ENCODE assay signal across 8 cellular contexts in genomic region chr2:178413472-178414265, GRCh38. TPM values are rescaled to one million over a fixed set of nuclear protein-coding genes. Genes with fewer than 3 reads are reported as not detected.
DNase-seq lines count a peak whose midpoint lies in the region; ATAC-seq, FAIRE-seq and TF ChIP-seq lines count a peak whose summit lies in the region.

No MANE protein-coding gene starts in this region.

- no peak for FAIRE-seq in urothelium cell line (lab: Jason Lieb, UNC)

- H3K27me3 ChIP-seq in right cardiac atrium (ENCODE audit: control insufficient read depth, insufficient read depth) = no peaks in the 10 kb centered on the region

- intact Hi-C loops in right cardiac atrium (cut with DNase I) = loop anchor here in 2 of 4 donors (5.0 to 10.0 kb wide), 2 partner anchors 299 to 301 kb away; partner anchors contain the start of gene RBM45 (in 2 of the 2)

- peak overlapping the region; percentile 95 for H3K27ac ChIP-seq in right cardiac atrium (ENCODE audit: low read length)

- no peaks in the 10 kb centered on the region for H3K9me3 ChIP-seq in T-helper 17 cell (ENCODE audit: control insufficient read depth, low read length, poor library complexity, severe bottlenecking)
- no peaks in the 10 kb centered on the region for H3K9me3 ChIP-seq in right cardiac atrium (ENCODE audit: control insufficient read depth, low read length)

- H3K4me1 ChIP-seq in right cardiac atrium (ENCODE audit: control insufficient read depth, insufficient read depth, low read length) = no peaks in the 10 kb centered on the region

- under 1% methylated on average over 45 of the region's 45 CpGs for WGBS in right cardiac atrium

- peaks cover 22% of the 10 kb centered on the region for H3K4me1 Mint-ChIP-seq in T-helper 17 cell

- H3K4me3 ChIP-seq in GM12865 (ENCODE audit: low read depth, low read length) = peak overlapping the region; percentile 95
- H3K4me3 ChIP-seq in right cardiac atrium (ENCODE audit: low read length) = peak overlapping the region; percentile 91

- peak overlapping the region; percentile 96 for H3K27ac Mint-ChIP-seq in T-helper 17 cell

- peak overlapping the region; percentile 94 for H3K4me3 Mint-ChIP-seq in T-helper 17 cell

- peak; percentile 84 for ATAC-seq in HG02642 (IDR thresholded peaks at IDR 0.05; ENCODE audit: poor library complexity, unreplicated experiment)
- ATAC-seq in T-helper 17 cell = peak; percentile 86
- ATAC-seq in right cardiac atrium = peak; percentile 92 to 93

- H3K36me3 Mint-ChIP-seq in T-helper 17 cell (ENCODE audit: low read depth) = no peaks in the 10 kb centered on the region

- DNase-seq in GM12865 (ENCODE audit: low read depth) (peak; percentile 92), NCI-H1105 (lab: John Stamatoyannopoulos, UW) (peak; percentile 75), T-helper 17 cell (peak; percentile 52 to 62 (median 57)), amygdala (lab: John Stamatoyannopoulos, UW) (peak in 49 of 56 donors; percentile 8 to 74 (median 41)), right cardiac atrium (peak; percentile 80 to 92 (median 89)), pulmonary artery endothelial cell (ENCODE audit: low read depth, low spot score) (peak; percentile 22), urothelium cell line (ENCODE audit: low spot score) (peak; percentile 74)

- no peaks in the 10 kb centered on the region for H3K27me3 Mint-ChIP-seq in T-helper 17 cell

- no peak for TF ChIP-seq CTCF in GM12865 (IDR thresholded peaks at IDR 0.05; ENCODE audit: insufficient read depth, low read depth, low read length, missing control alignments)

RNA-seq across cellular contexts. Expression of gene PRKRA, which starts 37.3 kb away (rescaled TPM):
- total RNA-seq in T-helper 17 cell (100 to 1,000 TPM; 110 to 119 TPM), right cardiac atrium (10 to 100 TPM; 36.6 to 43.9 (median 37.8) TPM), pulmonary artery endothelial cell (34.1 and 55.1 TPM in 2 replicates)
- polyA plus RNA-seq in right cardiac atrium = 35.5 TPM

RNA-seq across cellular contexts. Expression of gene PJVK, which starts 37.5 kb away (rescaled TPM):
- total RNA-seq in T-helper 17 cell (1 to 10 TPM; 3.8 to 6.1 TPM), right cardiac atrium (1 to 10 TPM; 1.9 to 2.4 (median 2.0) TPM), pulmonary artery endothelial cell (0.46 and 1.3 TPM in 2 replicates)
- 2.0 TPM for polyA plus RNA-seq in right cardiac atrium

Comparison
In these comparisons a context has a peak if more than half of its experiments do, and no peak if none do; other contexts are left out.
1. Peak in every context shown above with its lines: DNase-seq, ATAC-seq, H3K4me3 ChIP-seq and H3K27ac ChIP-seq.
2. DNase-seq: peak in every context shown above with its lines; median percentile 92 in GM12865; 89 in right cardiac atrium; 75 in NCI-H1105; 74 in urothelium cell line; 57 in T-helper 17 cell; 41 in amygdala; 22 in pulmonary artery endothelial cell.